Comparison of ENCODE assay signal across 21 cellular contexts in genomic region chr4:124515591-124515990, GRCh38.
"Had no signal": no experiment of that assay in that cellular context is flagged by ENCODE, and none has a peak within 500 bp of the region (broad histone marks: within the 10 kb centered on the region; RNA-seq: fewer than 3 reads in every experiment).

No MANE protein-coding gene starts in this region.

- H3K4me1 Mint-ChIP-seq: activated CD4-positive, alpha-beta memory T cell treated with anti-CD3 and anti-CD28 coated beads, Interleukin-2, amount 10 ng/mL, durations not matched to agents 7 days and 5 days; immature natural killer cell; neural crest cell; stimulated activated memory B cell treated with anti-CD40 and anti-IgM and Interleukin-4, amounts not matched to agents 10 μg/mL and 1 μg/mL and 100 μg/mL, for 72 hours had no signal

- H3K4me1 ChIP-seq: body of pancreas, esophagus squamous epithelium, parathyroid adenoma had no signal

- H3K9me3 ChIP-seq: body of pancreas, esophagus squamous epithelium had no signal

- H3K27me3 ChIP-seq: body of pancreas, esophagus squamous epithelium had no signal

- H2AFZ ChIP-seq: parathyroid adenoma had no signal

- H3K4me3 ChIP-seq: body of pancreas, coronary artery, esophagus squamous epithelium, lung had no signal

- H3K27ac Mint-ChIP-seq: activated CD4-positive, alpha-beta memory T cell treated with anti-CD3 and anti-CD28 coated beads, Interleukin-2, amount 10 ng/mL, durations not matched to agents 7 days and 5 days; activated naive CD8-positive, alpha-beta T cell; immature natural killer cell; stimulated activated memory B cell treated with anti-CD40 and anti-IgM and Interleukin-4, amounts not matched to agents 10 μg/mL and 1 μg/mL and 100 μg/mL, for 72 hours had no signal

- H3K36me3 ChIP-seq: esophagus squamous epithelium had no signal

- H3K4me3 Mint-ChIP-seq: activated CD4-positive, alpha-beta memory T cell treated with anti-CD3 and anti-CD28 coated beads, Interleukin-2, amount 10 ng/mL, durations not matched to agents 7 days and 5 days; activated naive CD8-positive, alpha-beta T cell; activated T-cell treated with anti-CD3 and anti-CD28 coated beads, Interleukin-2, amount 50 U/mL, for 4 hours; immature natural killer cell; neural crest cell; stimulated activated memory B cell treated with anti-CD40 and anti-IgM and Interleukin-4, amounts not matched to agents 10 μg/mL and 1 μg/mL and 100 μg/mL, for 72 hours had no signal

- ATAC-seq: activated T-cell treated with anti-CD3 and anti-CD28 coated beads, Interleukin-2, amount 50 U/mL, for 4 hours; body of pancreas; left colon; stimulated activated memory B cell treated with anti-CD40 and anti-IgM and Interleukin-4, amounts not matched to agents 10 μg/mL and 1 μg/mL and 100 μg/mL, for 72 hours had no signal

- H3K27me3 Mint-ChIP-seq: activated CD4-positive, alpha-beta memory T cell treated with anti-CD3 and anti-CD28 coated beads, Interleukin-2, amount 10 ng/mL, durations not matched to agents 7 days and 5 days; activated naive CD8-positive, alpha-beta T cell; stimulated activated memory B cell treated with anti-CD40 and anti-IgM and Interleukin-4, amounts not matched to agents 10 μg/mL and 1 μg/mL and 100 μg/mL, for 72 hours had no signal

- DNase-seq: activated CD4-positive, alpha-beta memory T cell treated with anti-CD3 and anti-CD28 coated beads, Interleukin-2, amount 10 ng/mL, durations not matched to agents 7 days and 5 days; activated CD4-positive, alpha-beta T cell treated with anti-CD3 and anti-CD28 coated beads for 4 hours; activated gamma-delta T cell; activated T-cell treated with anti-CD3 and anti-CD28 coated beads, Interleukin-2, amount 50 U/mL, for 4 hours; amygdala; body of pancreas; central memory CD4-positive, alpha-beta T cell; effector CD4-positive, alpha-beta T cell; esophagus squamous epithelium; foreskin fibroblast; hippocampal formation; immature natural killer cell; left colon; stimulated activated CD4-positive, alpha-beta T cell treated with anti-CD3 and anti-CD28 coated beads, Interleukin-12 subunit alpha, Interleukin-12 subunit beta, amount 100 ng/mL, for 4 hours; T-helper 2 cell had no signal

- H3K36me3 Mint-ChIP-seq: activated naive CD8-positive, alpha-beta T cell; immature natural killer cell; stimulated activated memory B cell treated with anti-CD40 and anti-IgM and Interleukin-4, amounts not matched to agents 10 μg/mL and 1 μg/mL and 100 μg/mL, for 72 hours had no signal

- H3K79me2 ChIP-seq: parathyroid adenoma had no signal

- H3K9ac ChIP-seq: parathyroid adenoma had no signal

- H3K27ac ChIP-seq: body of pancreas, coronary artery, esophagus squamous epithelium, parathyroid adenoma had no signal

- H3K9me3 Mint-ChIP-seq: activated CD4-positive, alpha-beta memory T cell treated with anti-CD3 and anti-CD28 coated beads, Interleukin-2, amount 10 ng/mL, durations not matched to agents 7 days and 5 days; activated T-cell treated with anti-CD3 and anti-CD28 coated beads, Interleukin-2, amount 50 U/mL, for 4 hours; neural crest cell; stimulated activated memory B cell treated with anti-CD40 and anti-IgM and Interleukin-4, amounts not matched to agents 10 μg/mL and 1 μg/mL and 100 μg/mL, for 72 hours had no signal
